Comparison of ENCODE assay signal across 28 cellular contexts in genomic region chr12:71085575-71085974, GRCh38.
"Had no signal": no experiment of that assay in that cellular context is flagged by ENCODE, and none has a peak within 500 bp of the region (broad histone marks: within the 10 kb centered on the region; RNA-seq: fewer than 3 reads in every experiment).

No MANE protein-coding gene starts in this region.

- H3K4me2 ChIP-seq: PC-9 had no signal

- H3K4me3 ChIP-seq: adrenal gland, breast epithelium, PC-9 had no signal

- ATAC-seq: T-cell had no signal

- H3K4me1 ChIP-seq: adrenal gland, breast epithelium had no signal

- H3K27me3 ChIP-seq: adrenal gland, breast epithelium had no signal

- H3K27ac ChIP-seq: adrenal gland, breast epithelium, PC-9 had no signal

- H3K36me3 ChIP-seq: adrenal gland, breast epithelium had no signal

- DNase-seq: activated B cell treated with CpG ODN at 0.5 μM for 24 hours; activated CD4-positive, alpha-beta memory T cell treated with anti-CD3 and anti-CD28 coated beads for 36 hours; activated CD4-positive, alpha-beta T cell treated with anti-CD3 and anti-CD28 coated beads for 1 hour; activated CD4-positive, alpha-beta T cell treated with anti-CD3 and anti-CD28 coated beads, Interleukin-2, amount 10 ng/mL, durations not matched to agents 7 days and 5 days; activated CD8-positive, alpha-beta memory T cell treated with anti-CD3 and anti-CD28 coated beads for 24 hours; activated gamma-delta T cell treated with Interleukin-2 at 50 U/mL for 16 hours; activated naive CD4-positive, alpha-beta T cell treated with anti-CD3 and anti-CD28 coated beads, Interleukin-2, amount 10 ng/mL, durations not matched to agents 7 days and 5 days; activated naive CD8-positive, alpha-beta T cell treated with anti-CD3 and anti-CD28 coated beads for 36 hours; activated T-cell treated with anti-CD3 and anti-CD28 coated beads, Interleukin-2, amount 50 U/mL, for 48 hours; adrenal gland; aorta; Kasumi-1; KBM-7; NCI-H1048; NCI-H1694; NCI-H2029; NCI-H2107; NCI-H2171 treated with DMSO at 0.1 percent for 48 hours; NCI-H345; NCI-H510A treated with DMSO at 0.1 percent for 48 hours; NCI-H69; NK-92 treated with Interleukin-12 subunit alpha and Interleukin-12 subunit beta, amount 100 ng/mL, for 24 hours; PC-9; SHP77 treated with DMSO at 0.1 percent for 48 hours; T-cell; T-helper 2 cell; T1000 had no signal
